1 cellular context compared by ENCODE assay signal in the genomic region with DNA sequence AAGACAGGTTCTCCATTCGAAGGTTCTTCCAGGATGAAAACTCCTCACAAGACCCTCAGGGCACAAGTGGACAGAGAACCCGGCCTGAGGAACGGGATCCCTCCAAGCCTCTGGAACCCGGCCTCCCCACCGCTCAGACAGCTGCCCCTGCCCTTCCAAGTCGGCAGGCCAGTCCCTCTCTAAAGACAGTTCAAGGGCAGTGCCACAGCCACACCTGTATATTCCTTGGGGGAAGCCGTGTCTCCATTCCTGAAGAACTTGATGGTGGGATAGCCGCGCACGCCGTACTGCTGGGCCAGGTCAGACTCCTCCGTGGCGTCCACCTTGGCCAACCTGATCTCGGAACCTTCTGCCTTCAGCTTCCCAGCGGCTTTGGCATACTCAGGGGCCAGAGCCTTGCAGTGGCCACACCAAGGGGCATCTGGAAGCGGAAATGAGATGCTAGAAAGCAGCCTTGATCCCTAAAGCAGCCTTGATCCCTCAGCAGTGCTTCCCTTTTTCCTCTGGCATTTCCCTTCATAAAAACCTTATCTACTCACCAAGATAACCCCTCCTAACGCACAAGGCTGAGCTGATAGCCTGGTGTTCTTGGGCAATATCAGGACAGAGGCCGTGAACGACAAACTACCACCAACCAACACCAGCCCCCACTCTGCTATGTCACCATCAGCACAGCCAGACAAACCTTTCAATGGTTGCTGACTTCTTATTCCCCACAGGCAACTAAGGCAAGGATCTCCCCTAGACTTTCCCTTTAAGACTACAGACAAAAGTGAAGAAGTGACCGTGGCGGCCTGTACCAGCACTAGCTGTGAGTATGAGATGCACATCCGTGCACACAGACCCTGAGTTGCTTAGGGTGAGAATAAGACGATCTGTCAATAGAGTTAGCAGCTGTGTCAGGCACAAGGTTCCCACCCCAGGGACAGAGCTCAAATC.
TF ChIP-seq lines count a peak whose summit lies in the region.

No MANE protein-coding gene starts in this region.

TF ChIP-seq in SK-N-SH, 30 proteins besides CTCF, POLR2A, EP300 and RAD21:
- TF ChIP-seq, protein P1, sequence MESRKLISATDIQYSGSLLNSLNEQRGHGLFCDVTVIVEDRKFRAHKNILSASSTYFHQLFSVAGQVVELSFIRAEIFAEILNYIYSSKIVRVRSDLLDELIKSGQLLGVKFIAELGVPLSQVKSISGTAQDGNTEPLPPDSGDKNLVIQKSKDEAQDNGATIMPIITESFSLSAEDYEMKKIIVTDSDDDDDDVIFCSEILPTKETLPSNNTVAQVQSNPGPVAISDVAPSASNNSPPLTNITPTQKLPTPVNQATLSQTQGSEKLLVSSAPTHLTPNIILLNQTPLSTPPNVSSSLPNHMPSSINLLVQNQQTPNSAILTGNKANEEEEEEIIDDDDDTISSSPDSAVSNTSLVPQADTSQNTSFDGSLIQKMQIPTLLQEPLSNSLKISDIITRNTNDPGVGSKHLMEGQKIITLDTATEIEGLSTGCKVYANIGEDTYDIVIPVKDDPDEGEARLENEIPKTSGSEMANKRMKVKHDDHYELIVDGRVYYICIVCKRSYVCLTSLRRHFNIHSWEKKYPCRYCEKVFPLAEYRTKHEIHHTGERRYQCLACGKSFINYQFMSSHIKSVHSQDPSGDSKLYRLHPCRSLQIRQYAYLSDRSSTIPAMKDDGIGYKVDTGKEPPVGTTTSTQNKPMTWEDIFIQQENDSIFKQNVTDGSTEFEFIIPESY (IDR thresholded peaks at IDR 0.05; ENCODE audit: borderline replicate concordance, low read depth), result no peak
- TF ChIP-seq FOSL2 (IDR thresholded peaks at IDR 0.05; ENCODE audit: borderline replicate concordance, low read depth), result no peak
- no peak for TF ChIP-seq RFX5 (IDR thresholded peaks at IDR 0.05; ENCODE audit: low read length)
- TF ChIP-seq CHD2 (IDR thresholded peaks at IDR 0.05; ENCODE audit: low read length, partially characterized antibody), result no peak
- TF ChIP-seq MEF2A (IDR thresholded peaks at IDR 0.05; ENCODE audit: borderline replicate concordance, low read depth), result no peak
- TF ChIP-seq, protein P2, sequence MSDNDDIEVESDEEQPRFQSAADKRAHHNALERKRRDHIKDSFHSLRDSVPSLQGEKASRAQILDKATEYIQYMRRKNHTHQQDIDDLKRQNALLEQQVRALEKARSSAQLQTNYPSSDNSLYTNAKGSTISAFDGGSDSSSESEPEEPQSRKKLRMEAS (IDR thresholded peaks at IDR 0.05; ENCODE audit: low read depth), result no peak
- TF ChIP-seq GATA2 (CRISPR knock-in tag; IDR thresholded peaks at IDR 0.05), result no peak
- TF ChIP-seq SMC3 (IDR thresholded peaks at IDR 0.05; ENCODE audit: low read depth, low read length), result no peak
- TF ChIP-seq, protein P3, sequence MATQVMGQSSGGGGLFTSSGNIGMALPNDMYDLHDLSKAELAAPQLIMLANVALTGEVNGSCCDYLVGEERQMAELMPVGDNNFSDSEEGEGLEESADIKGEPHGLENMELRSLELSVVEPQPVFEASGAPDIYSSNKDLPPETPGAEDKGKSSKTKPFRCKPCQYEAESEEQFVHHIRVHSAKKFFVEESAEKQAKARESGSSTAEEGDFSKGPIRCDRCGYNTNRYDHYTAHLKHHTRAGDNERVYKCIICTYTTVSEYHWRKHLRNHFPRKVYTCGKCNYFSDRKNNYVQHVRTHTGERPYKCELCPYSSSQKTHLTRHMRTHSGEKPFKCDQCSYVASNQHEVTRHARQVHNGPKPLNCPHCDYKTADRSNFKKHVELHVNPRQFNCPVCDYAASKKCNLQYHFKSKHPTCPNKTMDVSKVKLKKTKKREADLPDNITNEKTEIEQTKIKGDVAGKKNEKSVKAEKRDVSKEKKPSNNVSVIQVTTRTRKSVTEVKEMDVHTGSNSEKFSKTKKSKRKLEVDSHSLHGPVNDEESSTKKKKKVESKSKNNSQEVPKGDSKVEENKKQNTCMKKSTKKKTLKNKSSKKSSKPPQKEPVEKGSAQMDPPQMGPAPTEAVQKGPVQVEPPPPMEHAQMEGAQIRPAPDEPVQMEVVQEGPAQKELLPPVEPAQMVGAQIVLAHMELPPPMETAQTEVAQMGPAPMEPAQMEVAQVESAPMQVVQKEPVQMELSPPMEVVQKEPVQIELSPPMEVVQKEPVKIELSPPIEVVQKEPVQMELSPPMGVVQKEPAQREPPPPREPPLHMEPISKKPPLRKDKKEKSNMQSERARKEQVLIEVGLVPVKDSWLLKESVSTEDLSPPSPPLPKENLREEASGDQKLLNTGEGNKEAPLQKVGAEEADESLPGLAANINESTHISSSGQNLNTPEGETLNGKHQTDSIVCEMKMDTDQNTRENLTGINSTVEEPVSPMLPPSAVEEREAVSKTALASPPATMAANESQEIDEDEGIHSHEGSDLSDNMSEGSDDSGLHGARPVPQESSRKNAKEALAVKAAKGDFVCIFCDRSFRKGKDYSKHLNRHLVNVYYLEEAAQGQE (IDR thresholded peaks at IDR 0.05; ENCODE audit: low read depth, low read length), result no peak
- TF ChIP-seq ELF1 (IDR thresholded peaks at IDR 0.05), result no peak
- TF ChIP-seq GABPA (IDR thresholded peaks at IDR 0.05; ENCODE audit: low read depth), result no peak
- no peak for TF ChIP-seq POLR2AphosphoS5 (IDR thresholded peaks at IDR 0.05; ENCODE audit: low read depth, low read length)
- TF ChIP-seq, protein P4, sequence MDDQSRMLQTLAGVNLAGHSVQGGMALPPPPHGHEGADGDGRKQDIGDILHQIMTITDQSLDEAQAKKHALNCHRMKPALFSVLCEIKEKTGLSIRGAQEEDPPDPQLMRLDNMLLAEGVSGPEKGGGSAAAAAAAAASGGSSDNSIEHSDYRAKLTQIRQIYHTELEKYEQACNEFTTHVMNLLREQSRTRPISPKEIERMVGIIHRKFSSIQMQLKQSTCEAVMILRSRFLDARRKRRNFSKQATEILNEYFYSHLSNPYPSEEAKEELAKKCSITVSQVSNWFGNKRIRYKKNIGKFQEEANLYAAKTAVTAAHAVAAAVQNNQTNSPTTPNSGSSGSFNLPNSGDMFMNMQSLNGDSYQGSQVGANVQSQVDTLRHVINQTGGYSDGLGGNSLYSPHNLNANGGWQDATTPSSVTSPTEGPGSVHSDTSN (IDR thresholded peaks at IDR 0.05), result no peak
- TF ChIP-seq SIN3A (IDR thresholded peaks at IDR 0.05; ENCODE audit: borderline replicate concordance, low read depth, low read length), result no peak; the same call in 1 of the 2 replicates
- TF ChIP-seq, protein P5, sequence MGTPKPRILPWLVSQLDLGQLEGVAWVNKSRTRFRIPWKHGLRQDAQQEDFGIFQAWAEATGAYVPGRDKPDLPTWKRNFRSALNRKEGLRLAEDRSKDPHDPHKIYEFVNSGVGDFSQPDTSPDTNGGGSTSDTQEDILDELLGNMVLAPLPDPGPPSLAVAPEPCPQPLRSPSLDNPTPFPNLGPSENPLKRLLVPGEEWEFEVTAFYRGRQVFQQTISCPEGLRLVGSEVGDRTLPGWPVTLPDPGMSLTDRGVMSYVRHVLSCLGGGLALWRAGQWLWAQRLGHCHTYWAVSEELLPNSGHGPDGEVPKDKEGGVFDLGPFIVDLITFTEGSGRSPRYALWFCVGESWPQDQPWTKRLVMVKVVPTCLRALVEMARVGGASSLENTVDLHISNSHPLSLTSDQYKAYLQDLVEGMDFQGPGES (IDR thresholded peaks at IDR 0.05; ENCODE audit: low read depth, low read length), result no peak
- no peak for TF ChIP-seq TEAD4 (IDR thresholded peaks at IDR 0.05; ENCODE audit: borderline replicate concordance, insufficient read depth)
- TF ChIP-seq TAF1 (IDR thresholded peaks at IDR 0.05; ENCODE audit: borderline replicate concordance, low read depth, low read length), result no peak
- TF ChIP-seq JUND (IDR thresholded peaks at IDR 0.05), result no peak
- no peak for TF ChIP-seq RCOR1 (IDR thresholded peaks at IDR 0.05; ENCODE audit: low read length)
